Comparison of ENCODE assay signal across 31 cellular contexts in the genomic region with DNA sequence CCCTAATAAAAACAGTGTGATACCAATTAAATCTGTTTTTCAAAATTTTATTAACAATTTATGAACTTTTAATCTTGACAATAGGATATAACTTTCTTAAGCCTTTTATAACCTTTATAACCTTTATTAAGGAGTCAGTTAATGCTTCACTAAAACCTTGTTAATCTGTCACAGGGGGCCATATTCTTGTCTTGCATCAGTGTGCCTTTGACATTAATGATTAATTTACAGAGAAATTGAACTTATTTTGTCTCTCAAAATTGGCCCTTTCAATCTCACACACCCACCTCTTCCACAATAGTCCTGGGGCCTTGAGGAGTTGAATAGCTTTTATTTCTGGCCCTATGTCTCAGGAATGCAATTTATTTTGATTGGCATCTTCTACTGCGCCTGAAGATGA.
"Had no signal": no experiment of that assay in that cellular context is flagged by ENCODE, and none has a peak within 500 bp of the region (broad histone marks: within the 10 kb centered on the region; RNA-seq: fewer than 3 reads in every experiment).

No MANE protein-coding gene starts in this region.

- H3K27me3 Mint-ChIP-seq: activated CD8-positive, alpha-beta T cell treated with anti-CD3 and anti-CD28 coated beads for 36 hours; activated naive CD8-positive, alpha-beta T cell; activated T-helper 17 cell treated with anti-CD3 and anti-CD28 coated beads, Interleukin-2, amount 50 U/mL, for 72 hours; effector memory CD8-positive, alpha-beta T cell; T-helper 17 cell had no signal

- H3K4me3 ChIP-seq: body of pancreas, esophagus muscularis mucosa, gastrocnemius medialis had no signal

- ATAC-seq: activated CD4-positive, CD25-positive, alpha-beta regulatory T cell treated with anti-CD3 and anti-CD28 coated beads, Interleukin-2, amount 50 U/mL, for 24 hours; activated CD8-positive, alpha-beta T cell treated with anti-CD3 and anti-CD28 coated beads for 36 hours; activated T-cell treated with anti-CD3 and anti-CD28 coated beads, Interleukin-2, amount 50 U/mL, for 4 hours; activated T-helper 17 cell treated with anti-CD3 and anti-CD28 coated beads, Interleukin-2, amount 50 U/mL, for 72 hours; body of pancreas; effector memory CD8-positive, alpha-beta T cell; foreskin keratinocyte; gastrocnemius medialis; T-helper 17 cell had no signal

- H3K27me3 ChIP-seq: body of pancreas, esophagus muscularis mucosa, gastrocnemius medialis had no signal

- H3K4me1 Mint-ChIP-seq: activated B cell treated with CpG ODN at 0.5 μM for 24 hours; activated T-helper 17 cell treated with anti-CD3 and anti-CD28 coated beads, Interleukin-2, amount 50 U/mL, for 72 hours; T-helper 17 cell had no signal

- H3K4me1 ChIP-seq: body of pancreas, esophagus muscularis mucosa, foreskin keratinocyte, gastrocnemius medialis had no signal

- DNase-seq: activated B cell treated with CpG ODN at 0.5 μM for 24 hours; activated CD4-positive, alpha-beta T cell treated with anti-CD3 and anti-CD28 coated beads for 48 hours; activated CD4-positive, alpha-beta T cell treated with anti-CD3 and anti-CD28 coated beads, Interleukin-2, amount 50 U/mL, for 1 hour; activated CD4-positive, alpha-beta T cell treated with anti-CD3 and anti-CD28 coated beads, Interleukin-2, amount 50 U/mL, for 48 hours; activated CD8-positive, alpha-beta memory T cell treated with anti-CD3 and anti-CD28 coated beads for 24 hours; activated CD8-positive, alpha-beta T cell treated with anti-CD3 and anti-CD28 coated beads for 36 hours; activated effector memory CD4-positive, alpha-beta T cell treated with Interleukin-2 at 50 U/mL for 16 hours; activated gamma-delta T cell treated with Interleukin-2 at 50 U/mL for 16 hours; activated naive CD4-positive, alpha-beta T cell treated with anti-CD3 and anti-CD28 coated beads, Interleukin-2, amount 50 U/mL, for 16 hours; activated naive CD4-positive, alpha-beta T cell treated with Interleukin-2 at 50 U/mL for 16 hours; activated T-cell treated with anti-CD3 and anti-CD28 coated beads, Interleukin-2, amount 50 U/mL, for 4 hours; amygdala; aorta; body of pancreas; caudate nucleus; cortex of kidney; dermis blood vessel endothelial cell; effector CD4-positive, alpha-beta T cell; effector memory CD8-positive, alpha-beta T cell; erythroblast; foreskin keratinocyte; gastrocnemius medialis; T-helper 1 cell; T-helper 17 cell; T1000; WERI-Rb-1 had no signal

- H3K4me3 Mint-ChIP-seq: activated B cell treated with CpG ODN at 0.5 μM for 24 hours; activated CD8-positive, alpha-beta T cell treated with anti-CD3 and anti-CD28 coated beads for 36 hours; activated naive CD8-positive, alpha-beta T cell; activated T-cell treated with anti-CD3 and anti-CD28 coated beads, Interleukin-2, amount 50 U/mL, for 4 hours; activated T-helper 17 cell treated with anti-CD3 and anti-CD28 coated beads, Interleukin-2, amount 50 U/mL, for 72 hours; effector memory CD8-positive, alpha-beta T cell; T-helper 17 cell; T-helper 2 cell treated with Interferon-gamma antibody and Interleukin-4, amounts not matched to agents 5 μg/mL and 100 μg/mL, for 36 hours had no signal

- H3K27ac ChIP-seq: body of pancreas, esophagus muscularis mucosa, foreskin keratinocyte, gastrocnemius medialis, WERI-Rb-1 had no signal

- H3K27ac Mint-ChIP-seq: activated B cell treated with CpG ODN at 0.5 μM for 24 hours; activated CD8-positive, alpha-beta T cell treated with anti-CD3 and anti-CD28 coated beads for 36 hours; activated naive CD8-positive, alpha-beta T cell; activated T-helper 17 cell treated with anti-CD3 and anti-CD28 coated beads, Interleukin-2, amount 50 U/mL, for 72 hours; effector memory CD8-positive, alpha-beta T cell; T-helper 17 cell; T-helper 2 cell treated with Interferon-gamma antibody and Interleukin-4, amounts not matched to agents 5 μg/mL and 100 μg/mL, for 36 hours had no signal

- H3K36me3 ChIP-seq: esophagus muscularis mucosa, gastrocnemius medialis, WERI-Rb-1 had no signal

- H3K9me3 ChIP-seq: body of pancreas, gastrocnemius medialis had no signal
